In the genomic region with DNA sequence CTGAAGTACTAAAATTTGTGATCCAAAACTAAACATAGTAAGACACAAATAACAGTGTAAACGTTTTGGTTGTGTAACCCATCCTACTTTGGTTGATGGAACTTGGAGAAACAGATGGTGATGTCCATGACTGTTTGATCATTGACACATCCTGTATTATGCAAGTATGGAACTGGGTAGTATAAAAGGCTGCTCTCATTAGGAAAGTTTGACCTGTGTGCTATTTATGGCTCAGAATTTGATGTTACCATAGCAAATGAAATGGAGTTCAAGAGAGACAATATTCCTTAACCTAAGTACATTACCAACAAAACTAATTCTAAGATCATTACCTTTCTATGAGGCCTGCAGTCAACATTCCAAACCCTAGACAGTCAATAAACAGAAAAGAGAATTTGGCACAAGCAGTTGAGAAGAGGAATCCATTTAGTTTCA, we compare ENCODE assay signal across 20 cellular contexts. TPM values are rescaled to one million over a fixed set of nuclear protein-coding genes. Genes with fewer than 3 reads are reported as not detected.
A peak's percentile ranks its signal among the peaks of the same experiment; 100 is the strongest.
DNase-seq lines count a peak whose midpoint lies in the region; ATAC-seq, FAIRE-seq and TF ChIP-seq lines count a peak whose summit lies in the region.
"Had no signal": no experiment of that assay in that cellular context is flagged by ENCODE, and none has a peak within 500 bp of the region (broad histone marks: within the 10 kb centered on the region; RNA-seq: fewer than 3 reads in every experiment).

No MANE protein-coding gene starts in this region.

- TF ChIP-seq CTCF in A549 (IDR thresholded peaks at IDR 0.05) (no peak), Panc1 (IDR thresholded peaks at IDR 0.05) (no peak), fibroblast of pulmonary artery (IDR thresholded peaks at IDR 0.05; ENCODE audit: low read length, missing control alignments) (no peak), mesothelial cell of epicardium (IDR thresholded peaks at IDR 0.05; ENCODE audit: unreplicated experiment) (no peak)

- H3K9me3 ChIP-seq in A549 = no peaks in the 10 kb centered on the region
- peaks cover 24% of the 10 kb centered on the region; the same call in 1 of the 2 replicates for H3K9me3 ChIP-seq in Panc1 (ENCODE audit: control insufficient read depth, insufficient read depth, low read depth, low read length)
- no peaks in the 10 kb centered on the region for H3K9me3 ChIP-seq in small intestine (ENCODE audit: control insufficient read depth, low read depth)
- H3K9me3 ChIP-seq: gastrocnemius medialis, stomach had no signal

- in situ Hi-C loops in Panc1 (cut with HindIII; ENCODE audit: low pct_unique_long_range_greater_than_20kb, low sequenced_read_pairs) = no loop called here

- no peak for DNase-seq in A549 (ENCODE audit: low read depth in 1 of 2, low spot score in 1 of 2)
- peak; percentile 27 for DNase-seq in ELR (ENCODE audit: low read depth)
- no peak for DNase-seq in Panc1 (ENCODE audit: low read depth, low spot score)
- DNase-seq in fibroblast of pulmonary artery (ENCODE audit: low read depth) = peak; percentile 70
- DNase-seq in activated naive CD4-positive, alpha-beta T cell treated with anti-CD3 and anti-CD28 coated beads for 36 hours = no peak
- no peak for DNase-seq in small intestine
- no peak for DNase-seq in islet precursor cell
- no peak for DNase-seq in mesothelial cell of epicardium (ENCODE audit: low spot score in 2 of 2, unreplicated experiment in 2 of 2)
- DNase-seq: activated CD8-positive, alpha-beta T cell treated with anti-CD3 and anti-CD28 coated beads for 36 hours; activated naive CD8-positive, alpha-beta T cell treated with anti-CD3 and anti-CD28 coated beads, Interleukin-2, amount 50 U/mL, for 24 hours; effector CD8-positive, alpha-beta T cell; gastrocnemius medialis; GF-D8; GOT3; NCI-H2081; NCI-H524; nephron progenitor cell; stomach had no signal

- H3K4me1 ChIP-seq in A549 (peaks cover 12% of the 10 kb centered on the region; the same call in 1 of the 3 replicates), Panc1 (ENCODE audit: control insufficient read depth, insufficient read depth, low read length) (peaks cover 12% of the 10 kb centered on the region; the same call in 1 of the 2 replicates), small intestine (ENCODE audit: control insufficient read depth in 2 of 2, insufficient read depth in 1 of 2, low read depth in 1 of 2, low read length in 1 of 2) (no peaks in the 10 kb centered on the region)
- H3K4me1 ChIP-seq: gastrocnemius medialis, stomach had no signal

- H3K36me3 Mint-ChIP-seq in activated naive CD4-positive, alpha-beta T cell treated with anti-CD3 and anti-CD28 coated beads for 36 hours (ENCODE audit: low read depth) = no peaks in the 10 kb centered on the region
- H3K36me3 Mint-ChIP-seq in mesothelial cell of epicardium = no peaks in the 10 kb centered on the region

- no peak overlapping the region for H3K4me3 Mint-ChIP-seq in activated naive CD4-positive, alpha-beta T cell treated with anti-CD3 and anti-CD28 coated beads for 36 hours
- no peak overlapping the region for H3K4me3 Mint-ChIP-seq in mesothelial cell of epicardium
- H3K4me3 Mint-ChIP-seq: activated CD8-positive, alpha-beta T cell treated with anti-CD3 and anti-CD28 coated beads for 36 hours; activated naive CD8-positive, alpha-beta T cell treated with anti-CD3 and anti-CD28 coated beads, Interleukin-2, amount 50 U/mL, for 24 hours; central memory CD8-positive, alpha-beta T cell; nephron progenitor cell had no signal

- H3K27me3 Mint-ChIP-seq in activated naive CD4-positive, alpha-beta T cell treated with anti-CD3 and anti-CD28 coated beads for 36 hours (ENCODE audit: low read depth) = no peaks in the 10 kb centered on the region
- no peaks in the 10 kb centered on the region for H3K27me3 Mint-ChIP-seq in mesothelial cell of epicardium (ENCODE audit: low read depth)
- H3K27me3 Mint-ChIP-seq: activated CD8-positive, alpha-beta T cell treated with anti-CD3 and anti-CD28 coated beads for 36 hours; activated naive CD8-positive, alpha-beta T cell treated with anti-CD3 and anti-CD28 coated beads, Interleukin-2, amount 50 U/mL, for 24 hours; central memory CD8-positive, alpha-beta T cell had no signal

- no TSS peak for BruUV-seq in Panc1 (replicated peaks; lab: Mats Ljungman, UMichigan)

- ATAC-seq in A549 = no peak
- no peak for ATAC-seq in Panc1
- ATAC-seq: activated CD8-positive, alpha-beta T cell treated with anti-CD3 and anti-CD28 coated beads for 36 hours; activated naive CD8-positive, alpha-beta T cell treated with anti-CD3 and anti-CD28 coated beads, Interleukin-2, amount 50 U/mL, for 24 hours; gastrocnemius medialis had no signal

- TF ChIP-seq EP300 in A549 (IDR thresholded peaks at IDR 0.05) = no peak

- H3K27ac Mint-ChIP-seq in activated naive CD4-positive, alpha-beta T cell treated with anti-CD3 and anti-CD28 coated beads for 36 hours = no peak overlapping the region
- H3K27ac Mint-ChIP-seq in mesothelial cell of epicardium = no peak overlapping the region
- H3K27ac Mint-ChIP-seq: activated CD8-positive, alpha-beta T cell treated with anti-CD3 and anti-CD28 coated beads for 36 hours; activated naive CD8-positive, alpha-beta T cell treated with anti-CD3 and anti-CD28 coated beads, Interleukin-2, amount 50 U/mL, for 24 hours; nephron progenitor cell had no signal

- POLR2A ChIA-PET in A549 (lab: Yijun Ruan, JAX) (no interaction called here), Panc1 (lab: Charles Lee) (no interaction called here)

- peaks cover 1% of the 10 kb centered on the region for H3K9me3 Mint-ChIP-seq in activated naive CD4-positive, alpha-beta T cell treated with anti-CD3 and anti-CD28 coated beads for 36 hours
- no peaks in the 10 kb centered on the region for H3K9me3 Mint-ChIP-seq in mesothelial cell of epicardium
- H3K9me3 Mint-ChIP-seq: activated CD8-positive, alpha-beta T cell treated with anti-CD3 and anti-CD28 coated beads for 36 hours; nephron progenitor cell had no signal

- H3K4me3 ChIP-seq in A549 (no peak overlapping the region), Panc1 (ENCODE audit: low read depth in 2 of 2, low read length in 2 of 2) (no peak overlapping the region), fibroblast of pulmonary artery (replicated peaks; ENCODE audit: low read depth, low read length) (no peak overlapping the region), small intestine (ENCODE audit: low read depth in 1 of 2, low read length in 2 of 2) (no peak overlapping the region)
- H3K4me3 ChIP-seq: gastrocnemius medialis, stomach had no signal

- H3K27me3 ChIP-seq in Panc1 (ENCODE audit: control insufficient read depth, insufficient read depth, low read length) (no peaks in the 10 kb centered on the region), small intestine (ENCODE audit: control insufficient read depth in 2 of 2, insufficient read depth in 2 of 2, low read length in 2 of 2) (no peaks in the 10 kb centered on the region)
- H3K27me3 ChIP-seq: gastrocnemius medialis, stomach had no signal

- peak overlapping the region; percentile 29; the same call in 1 of the 3 replicates for H3K4me2 ChIP-seq in A549

- CTCF ChIA-PET in A549 (lab: Yijun Ruan, JAX) (interaction anchor here (1.8 kb wide), 1 partner anchor 40 kb away, joined by 5 read pairs; the partner anchor contains the start of gene DKK1), Panc1 (lab: Charles Lee) (no interaction called here)
- CTCF ChIA-PET in activated naive CD4-positive, alpha-beta T cell treated with anti-CD3 and anti-CD28 coated beads for 36 hours (lab: Charles Lee) = no interaction called here

- H3K36me3 ChIP-seq in Panc1 (ENCODE audit: control insufficient read depth, insufficient read depth, low read length) (no peaks in the 10 kb centered on the region), small intestine (ENCODE audit: control insufficient read depth in 2 of 2, insufficient read depth in 2 of 2, low read length in 2 of 2) (no peaks in the 10 kb centered on the region)
- H3K36me3 ChIP-seq: gastrocnemius medialis, stomach had no signal

- no peak for TF ChIP-seq POLR2A in A549 (IDR thresholded peaks at IDR 0.05; ENCODE audit: low read length)

- intact Hi-C loops in Panc1 (cut with micrococcal nuclease; ENCODE audit: unreplicated experiment) = no loop called here
- intact Hi-C loops in activated naive CD4-positive, alpha-beta T cell treated with anti-CD3 and anti-CD28 coated beads for 36 hours (cut with micrococcal nuclease) = no loop called here

- TF ChIP-seq RAD21 in A549 (conservative IDR thresholded peaks at IDR 0.05 in 1 of 2, IDR thresholded peaks at IDR 0.05 in 1 of 2) = no peak

- 0% methylated on average over 1 of the region's 1 CpG for WGBS in A549 (ENCODE audit: missing lambda C conversion rate)
- 35 to 44% (median 39%) methylated on average over 1 of the region's 1 CpG for WGBS in small intestine, 3 donors

- H3K4me1 Mint-ChIP-seq in activated naive CD4-positive, alpha-beta T cell treated with anti-CD3 and anti-CD28 coated beads for 36 hours (ENCODE audit: low read depth) = no peaks in the 10 kb centered on the region
- peaks cover 39% of the 10 kb centered on the region for H3K4me1 Mint-ChIP-seq in mesothelial cell of epicardium
- H3K4me1 Mint-ChIP-seq: activated naive CD8-positive, alpha-beta T cell treated with anti-CD3 and anti-CD28 coated beads, Interleukin-2, amount 50 U/mL, for 24 hours; central memory CD8-positive, alpha-beta T cell had no signal

- no peak overlapping the region for H3K27ac ChIP-seq in A549
- peak overlapping the region; percentile 75 for H3K27ac ChIP-seq in Panc1 (ENCODE audit: low read length)
- no peak overlapping the region for H3K27ac ChIP-seq in small intestine (ENCODE audit: low read depth in 1 of 2, low read length in 1 of 2)
- H3K27ac ChIP-seq: gastrocnemius medialis, stomach had no signal

- FAIRE-seq in A549 (lab: Jason Lieb, UNC) (no peak), small intestine (lab: Jason Lieb, UNC) (no peak)
- FAIRE-seq: urothelium cell line had no signal

TF ChIP-seq in A549, 52 proteins besides CTCF, POLR2A, EP300 and RAD21:
- TF ChIP-seq JUN (IDR thresholded peaks at IDR 0.05) (no peak), CEBPB (IDR thresholded peaks at IDR 0.05) (0 out of 4 replicates have a peak, but pooled peaks of 1 of the 2 experiments have one; percentile 13)

RNA-seq across cellular contexts. Expression of gene DKK1, which starts 39.9 kb away (rescaled TPM):
- 375 and 538 TPM in 2 replicates for polyA plus RNA-seq in A549 (2011; rRNA removed)
- 180 and 210 TPM in 2 replicates for polyA plus RNA-seq in A549 (2012; cell fraction: cytosol; rRNA removed)
- polyA plus RNA-seq in A549 (2012; cell fraction: nucleus; rRNA removed) = 248 and 254 TPM in 2 replicates
- polyA plus RNA-seq in A549 (2017; fragmentation: RNase III; extraction: RNeasy Plus Mini Kit Qiagen cat#74134 plus additional on column Dnase treatment) = 109 to 122 TPM (median 117 TPM) in 3 replicates
- 114 and 171 TPM in 2 replicates for polyA minus RNA-seq in A549 (2011; rRNA and poly(A)+ RNA removed)
- total RNA-seq in Panc1 (2021; ENCODE audit: unreplicated experiment) = 563 TPM
- 415 TPM for polyA plus RNA-seq in Panc1 (2012; ENCODE audit: insufficient read length)
- not detected for total RNA-seq in activated naive CD4-positive, alpha-beta T cell treated with anti-CD3 and anti-CD28 coated beads for 36 hours
- under 1 TPM in 1 of 3 donors, not detected in 2; 0.67 TPM for polyA plus RNA-seq in small intestine
- 12.7 to 13.3 TPM (median 13.0 TPM) in 3 replicates for total RNA-seq in mesothelial cell of epicardium
- total RNA-seq: activated CD8-positive, alpha-beta T cell treated with anti-CD3 and anti-CD28 coated beads for 36 hours had no signal

Comparison
In these comparisons a context has a peak if more than half of its experiments do, and no peak if none do; other contexts are left out.
1. DNase-seq: peak in ELR (single experiment) and fibroblast of pulmonary artery (single experiment); none in A549 (0 of 2), Panc1 (single experiment), activated naive CD4-positive, alpha-beta T cell treated with anti-CD3 and anti-CD28 coated beads for 36 hours (single experiment), small intestine (single experiment), islet precursor cell (single experiment) and mesothelial cell of epicardium (0 of 2).
2. RNA of gene DKK1, which starts 39.9 kb away (total RNA-seq): 563 TPM in Panc1 (single experiment); 12.7 to 13.3 TPM in mesothelial cell of epicardium and not detected in activated naive CD4-positive, alpha-beta T cell treated with anti-CD3 and anti-CD28 coated beads for 36 hours; every median in the first group is over 10 times any median in the second.